In genomic region chr5:134046801-134047707, GRCh38 we compare ENCODE assay signal across 1 cellular context.
TF ChIP-seq lines count a peak whose summit lies in the region.

No MANE protein-coding gene starts in this region.

TF ChIP-seq in HepG2, 621 proteins besides CTCF, POLR2A, EP300 and RAD21 (continued from another document and continues in another):
- TF ChIP-seq RERE (CRISPR knock-in tag; IDR thresholded peaks at IDR 0.05; ENCODE audit: low read depth) = peak; percentile 66; the same call in 1 of the 2 replicates
- TF ChIP-seq ZNF251 (CRISPR knock-in tag; IDR thresholded peaks at IDR 0.05) = no peak
- no peak for TF ChIP-seq SMARCC2 (IDR thresholded peaks at IDR 0.05)
- TF ChIP-seq IKZF5 (CRISPR knock-in tag; IDR thresholded peaks at IDR 0.05) = peak; percentile 56; the same call in 1 of the 2 replicates
- peak; percentile 100 for TF ChIP-seq PATZ1 (CRISPR knock-in tag; IDR thresholded peaks at IDR 0.05)
- TF ChIP-seq NCOR1 (IDR thresholded peaks at IDR 0.05; ENCODE audit: borderline replicate concordance, low read length) = peak; percentile 94; the same call in 1 of the 2 replicates
- 0 out of 2 replicates have a peak, but pooled peaks have one; percentile 42 for TF ChIP-seq KDM6A (CRISPR knock-in tag; IDR thresholded peaks at IDR 0.05; ENCODE audit: low read depth)
- no peak for TF ChIP-seq ZNF550 (CRISPR knock-in tag; IDR thresholded peaks at IDR 0.05; ENCODE audit: borderline replicate concordance)
- peak; percentile 9; the same call in 1 of the 2 replicates for TF ChIP-seq SMAD1 (CRISPR knock-in tag; IDR thresholded peaks at IDR 0.05; ENCODE audit: borderline replicate concordance, low read depth)
- peak; percentile 94 for TF ChIP-seq RXRB (CRISPR knock-in tag; IDR thresholded peaks at IDR 0.05; ENCODE audit: borderline replicate concordance)
- peak; percentile 99 for TF ChIP-seq BCL6 (CRISPR knock-in tag; IDR thresholded peaks at IDR 0.05)
- 0 out of 2 replicates have a peak, but pooled peaks have one; percentile 12 for TF ChIP-seq ZNF225 (CRISPR knock-in tag; IDR thresholded peaks at IDR 0.05)
- peak; percentile 55; the same call in 1 of the 2 replicates for TF ChIP-seq UBTF (CRISPR knock-in tag; IDR thresholded peaks at IDR 0.05)
- TF ChIP-seq ZNF552 (CRISPR knock-in tag; IDR thresholded peaks at IDR 0.05; ENCODE audit: borderline replicate concordance) = no peak
- TF ChIP-seq TP53 (CRISPR knock-in tag; conservative IDR thresholded peaks at IDR 0.05) = 0 out of 2 replicates have a peak, but pooled peaks have one; percentile 26
- no peak for TF ChIP-seq ZSCAN25 (CRISPR knock-in tag; IDR thresholded peaks at IDR 0.05)
- TF ChIP-seq ZNF224 (CRISPR knock-in tag; IDR thresholded peaks at IDR 0.05) = no peak
- 0 out of 2 replicates have a peak, but pooled peaks have one; percentile 83 for TF ChIP-seq ZNF318 (CRISPR knock-in tag; IDR thresholded peaks at IDR 0.05)
- TF ChIP-seq NR2F6 (IDR thresholded peaks at IDR 0.05) = peak; percentile 98
- TF ChIP-seq NR2F6 (CRISPR knock-in tag; IDR thresholded peaks at IDR 0.05) = peak; percentile 99
- TF ChIP-seq PHF21A (CRISPR knock-in tag; IDR thresholded peaks at IDR 0.05) = peak; percentile 73; the same call in 1 of the 2 replicates
- TF ChIP-seq ATAD3A (CRISPR knock-in tag; IDR thresholded peaks at IDR 0.05) = no peak
- TF ChIP-seq ZEB1 (IDR thresholded peaks at IDR 0.05; ENCODE audit: insufficient replicate concordance, low read depth) = peak; percentile 76
- peak; percentile 54; the same call in 1 of the 2 replicates for TF ChIP-seq ZNF644 (CRISPR knock-in tag; IDR thresholded peaks at IDR 0.05; ENCODE audit: low read depth)
- TF ChIP-seq WIZ (CRISPR knock-in tag; IDR thresholded peaks at IDR 0.05) = no peak
- TF ChIP-seq ZNF740 (CRISPR knock-in tag; IDR thresholded peaks at IDR 0.05) = 0 out of 2 replicates have a peak, but pooled peaks have one; percentile 48
- no peak for TF ChIP-seq ZMAT5 (CRISPR knock-in tag; IDR thresholded peaks at IDR 0.05; ENCODE audit: borderline replicate concordance, low read depth)
- no peak for TF ChIP-seq MTA1 (CRISPR knock-in tag; IDR thresholded peaks at IDR 0.05; ENCODE audit: borderline replicate concordance)
- 0 out of 2 replicates have a peak, but pooled peaks have one; percentile 61 for TF ChIP-seq ZFP90 (CRISPR knock-in tag; IDR thresholded peaks at IDR 0.05; ENCODE audit: borderline replicate concordance)
- no peak for TF ChIP-seq ZNF678 (CRISPR knock-in tag; IDR thresholded peaks at IDR 0.05)
- TF ChIP-seq ZC3H13 (CRISPR knock-in tag; IDR thresholded peaks at IDR 0.05) = no peak
- TF ChIP-seq ZNF234 (CRISPR knock-in tag; conservative IDR thresholded peaks at IDR 0.05) = no peak
- TF ChIP-seq NFE2L1 (CRISPR knock-in tag; IDR thresholded peaks at IDR 0.05; ENCODE audit: borderline replicate concordance) = no peak
- peak; percentile 81 for TF ChIP-seq RCOR2 (CRISPR knock-in tag; IDR thresholded peaks at IDR 0.05)
- no peak for TF ChIP-seq IRX3 (CRISPR knock-in tag; IDR thresholded peaks at IDR 0.05; ENCODE audit: borderline replicate concordance, low read depth)
- TF ChIP-seq ZNF747 (CRISPR knock-in tag; IDR thresholded peaks at IDR 0.05; ENCODE audit: borderline replicate concordance) = 0 out of 2 replicates have a peak, but pooled peaks have one; percentile 72
- TF ChIP-seq HDAC2 (CRISPR knock-in tag; IDR thresholded peaks at IDR 0.05) = peak; percentile 70; the same call in 1 of the 2 replicates
